8 cellular contexts compared by ENCODE assay signal in the genomic region with DNA sequence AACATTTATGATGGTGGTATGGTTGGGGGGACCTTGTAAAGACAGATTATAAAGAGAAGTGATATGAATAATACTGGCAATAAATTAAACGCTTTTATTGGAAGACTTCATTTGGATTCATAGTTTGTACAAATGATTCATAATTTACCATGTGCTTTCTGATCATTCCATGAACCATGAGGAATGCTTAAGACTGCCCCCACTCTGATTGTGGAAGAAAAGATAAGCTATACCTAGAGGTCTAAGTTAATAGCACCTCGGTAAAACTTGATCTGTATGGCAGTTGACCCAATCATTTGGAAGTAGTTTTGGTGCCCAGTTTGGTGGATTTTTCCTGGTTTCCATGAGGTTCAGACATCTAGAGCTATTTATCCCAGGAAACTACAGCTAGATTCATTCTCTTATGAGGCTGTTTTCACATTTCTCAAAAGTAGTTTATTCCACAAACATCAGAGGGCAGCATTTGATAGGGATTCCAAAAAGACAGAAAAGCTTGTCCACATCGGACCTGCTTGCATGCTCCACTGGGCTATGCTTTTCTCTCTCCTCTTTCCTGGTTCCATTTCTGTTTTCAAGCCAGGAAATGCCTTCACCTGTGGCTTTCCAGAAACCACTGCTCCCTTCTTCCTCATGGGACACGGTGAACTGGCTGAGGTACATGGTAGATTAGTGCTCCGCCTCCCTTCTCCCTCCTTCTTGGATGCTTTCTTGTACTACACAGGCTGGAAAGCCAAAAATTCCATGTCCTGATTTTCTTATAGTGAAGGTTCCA. TPM values are rescaled to one million over a fixed set of nuclear protein-coding genes. Genes with fewer than 3 reads are reported as not detected.
DNase-seq lines count a peak whose midpoint lies in the region; ATAC-seq and TF ChIP-seq lines count a peak whose summit lies in the region.

No MANE protein-coding gene starts in this region.

- peak; percentile 50 for DNase-seq in AG04450 (ENCODE audit: low read depth, low spot score)
- DNase-seq in HT1080 (ENCODE audit: low read depth): peak; percentile 70
- DNase-seq in astrocyte of the cerebellum (ENCODE audit: low read depth): peak; percentile 83
- DNase-seq in kidney epithelial cell (ENCODE audit: low read depth): peak; percentile 70
- DNase-seq in activated naive CD4-positive, alpha-beta T cell treated with anti-CD3 and anti-CD28 coated beads, Interleukin-2, amount 50 U/mL, for 72 hours (ENCODE audit: low spot score in 2 of 2): no peak
- no peak for DNase-seq in NCI-H146 treated with DMSO at 0.1 percent for 48 hours (lab: John Stamatoyannopoulos, UW; ENCODE audit: unreplicated experiment)
- DNase-seq in MG63: no peak

- no peak for ATAC-seq in activated naive CD4-positive, alpha-beta T cell treated with anti-CD3 and anti-CD28 coated beads, Interleukin-2, amount 50 U/mL, for 72 hours
- no peak for ATAC-seq in HG03354 (IDR thresholded peaks at IDR 0.05; ENCODE audit: poor library complexity, severe bottlenecking, unreplicated experiment)

- H3K27ac Mint-ChIP-seq in activated naive CD4-positive, alpha-beta T cell treated with anti-CD3 and anti-CD28 coated beads, Interleukin-2, amount 50 U/mL, for 72 hours: no peak overlapping the region

- H3K36me3 ChIP-seq in kidney epithelial cell (ENCODE audit: control insufficient read depth, insufficient read depth, low read length): no peaks in the 10 kb centered on the region
- H3K36me3 ChIP-seq in MG63: no peaks in the 10 kb centered on the region

- no peaks in the 10 kb centered on the region for H3K36me3 Mint-ChIP-seq in activated naive CD4-positive, alpha-beta T cell treated with anti-CD3 and anti-CD28 coated beads, Interleukin-2, amount 50 U/mL, for 72 hours

- H3K27ac ChIP-seq in AG04450 (ENCODE audit: low read depth, low read length): no peak overlapping the region

- POLR2A ChIA-PET in AG04450 (lab: Yijun Ruan, JAX): interaction anchor here (0.9 kb wide), 1 partner anchor 98 kb away, joined by 3 read pairs; no protein-coding TSS in a partner anchor

- TF ChIP-seq CTCF in AG04450 (IDR thresholded peaks at IDR 0.05; ENCODE audit: low read depth, low read length): peak; percentile 64
- peak; percentile 47 for TF ChIP-seq CTCF in astrocyte of the cerebellum (IDR thresholded peaks at IDR 0.05; ENCODE audit: low read depth, low read length, missing control alignments)
- TF ChIP-seq CTCF in kidney epithelial cell (IDR thresholded peaks at IDR 0.05; ENCODE audit: insufficient read depth, low read length, poor library complexity, severe bottlenecking): peak; percentile 39

- peaks cover 0 to 5% of the 10 kb centered on the region in 2 donors for H3K9me3 Mint-ChIP-seq in activated naive CD4-positive, alpha-beta T cell treated with anti-CD3 and anti-CD28 coated beads, Interleukin-2, amount 50 U/mL, for 72 hours

- H3K4me3 ChIP-seq in AG04450 (ENCODE audit: low read depth, low read length) (no peak overlapping the region), astrocyte of the cerebellum (ENCODE audit: low read depth, low read length) (no peak overlapping the region), kidney epithelial cell (ENCODE audit: low read depth, low read length) (no peak overlapping the region), MG63 (no peak overlapping the region)

- H3K27me3 ChIP-seq in AG04450 (ENCODE audit: control insufficient read depth, insufficient read depth, low read length) (no peaks in the 10 kb centered on the region), kidney epithelial cell (ENCODE audit: control insufficient read depth, insufficient read depth, low read length) (no peaks in the 10 kb centered on the region), MG63 (no peaks in the 10 kb centered on the region)

- CTCF ChIA-PET in AG04450 (lab: Charles Lee): interaction anchor here (0.6 to 3.2 kb wide), 58 partner anchors 9 to 1942 kb away, joined by 3 to 43 read pairs (median 4); partner anchors contain the start of gene BICC1

- in situ Hi-C loops in astrocyte of the cerebellum (cut with HindIII; ENCODE audit: low sequenced_read_pairs): no loop called here

- H3K9me3 ChIP-seq in AG04450 (ENCODE audit: control insufficient read depth, insufficient read depth, low read length) (no peaks in the 10 kb centered on the region), MG63 (peaks cover 2% of the 10 kb centered on the region)

RNA-seq across cellular contexts. Expression of gene TFAM, which starts 29.2 kb away (rescaled TPM):
- 14.1 and 17.0 TPM in 2 replicates for polyA plus RNA-seq in AG04450 (2011; rRNA removed)
- 8.4 and 9.1 TPM in 2 replicates for polyA minus RNA-seq in AG04450 (2011; rRNA and poly(A)+ RNA removed)
- total RNA-seq in HT1080 (2014; rRNA removed; shearing (Covaris generic)): 137 and 141 TPM in 2 replicates
- polyA plus RNA-seq in HT1080 (2015; cell fraction: cytosol; rRNA removed): 45.6 and 54.9 TPM in 2 replicates
- 35.0 and 35.3 TPM in 2 replicates for polyA plus RNA-seq in HT1080 (2015; cell fraction: nucleus; rRNA removed)
- total RNA-seq in kidney epithelial cell: 32.4 and 36.4 TPM in 2 replicates
- 10 to 100 TPM; 74.8 to 84.7 TPM for total RNA-seq in activated naive CD4-positive, alpha-beta T cell treated with anti-CD3 and anti-CD28 coated beads, Interleukin-2, amount 50 U/mL, for 72 hours
- total RNA-seq in MG63 (2014; rRNA removed; shearing (Covaris generic); ENCODE audit: low replicate concordance): 27.1 and 35.8 TPM in 2 replicates

Comparison
In these comparisons a context has a peak if more than half of its experiments do, and no peak if none do; other contexts are left out.
1. DNase-seq: peak in AG04450 (single experiment), HT1080 (single experiment), astrocyte of the cerebellum (single experiment) and kidney epithelial cell (single experiment); none in activated naive CD4-positive, alpha-beta T cell treated with anti-CD3 and anti-CD28 coated beads, Interleukin-2, amount 50 U/mL, for 72 hours (0 of 2), NCI-H146 treated with DMSO at 0.1 percent for 48 hours (single experiment) and MG63 (single experiment).
2. Peak in every context shown above with its lines, with median percentiles within 50 percentile points of each other: CTCF ChIP-seq.